In genomic region chr20:59731371-59731770, GRCh38 we compare ENCODE assay signal across 18 cellular contexts.
DNase-seq lines count a peak whose midpoint lies in the region; ATAC-seq and TF ChIP-seq lines count a peak whose summit lies in the region.
"Had no signal": no experiment of that assay in that cellular context is flagged by ENCODE, and none has a peak within 500 bp of the region (broad histone marks: within the 10 kb centered on the region; RNA-seq: fewer than 3 reads in every experiment).

No MANE protein-coding gene starts in this region.

- H3K36me3 ChIP-seq in osteoblast (ENCODE audit: insufficient read depth, low read length): no peaks in the 10 kb centered on the region

- peaks cover 6% of the 10 kb centered on the region for H3K4me1 Mint-ChIP-seq in nephron
- H3K4me1 Mint-ChIP-seq: B cell, GM23338 had no signal

- TF ChIP-seq CTCF in nephron (IDR thresholded peaks at IDR 0.05; ENCODE audit: unreplicated experiment in 3 of 3): no peak
- no peak for TF ChIP-seq CTCF in osteoblast (IDR thresholded peaks at IDR 0.05; ENCODE audit: extremely low read depth, low read depth, low read length)

- H3K36me3 Mint-ChIP-seq in nephron (ENCODE audit: low read depth): no peaks in the 10 kb centered on the region
- H3K36me3 Mint-ChIP-seq: CD8-positive, alpha-beta T cell had no signal

- in situ Hi-C loops in G401 (cut with HindIII; ENCODE audit: low sequenced_read_pairs): no loop called here

- no peak for ATAC-seq in HG03565 (IDR thresholded peaks at IDR 0.05; ENCODE audit: unreplicated experiment)
- ATAC-seq: CD8-positive, alpha-beta T cell; GM23338 had no signal

- H2AFZ ChIP-seq in osteoblast (ENCODE audit: low read length): no peak overlapping the region
- H2AFZ ChIP-seq: GM23338 had no signal

- peak overlapping the region in 2 of 3 experiments; percentile 52 to 58 for H3K27ac Mint-ChIP-seq in nephron
- H3K27ac Mint-ChIP-seq: B cell; CD8-positive, alpha-beta T cell; GM23338 had no signal

- H3K9me3 Mint-ChIP-seq in nephron: peaks cover 2% of the 10 kb centered on the region
- H3K9me3 Mint-ChIP-seq: CD8-positive, alpha-beta T cell; GM23338 had no signal

- DNase-seq in G401 (ENCODE audit: low spot score): peak; percentile 84
- DNase-seq in RPMI7951 (ENCODE audit: low read depth): peak; percentile 10
- peak; percentile 69 for DNase-seq in cerebellum (ENCODE audit: low spot score)
- no peak for DNase-seq in NCI-H1048 (lab: John Stamatoyannopoulos, UW)
- DNase-seq in osteoblast (ENCODE audit: insufficient read length, low spot score, missing footprints): no peak
- DNase-seq: 8988T; Calu3; CD8-positive, alpha-beta T cell; DMS53; DND-41; EL; HCEC 1CT; IMR-90 had no signal

- H3K27ac ChIP-seq in osteoblast (ENCODE audit: low read depth, low read length): no peak overlapping the region

- no peaks in the 10 kb centered on the region for H3K4me1 ChIP-seq in osteoblast (ENCODE audit: insufficient read depth, low read length)

- H3K9me3 ChIP-seq in osteoblast (ENCODE audit: low read depth, low read length): no peaks in the 10 kb centered on the region
- H3K9me3 ChIP-seq: BLaER1 treated with 17β-estradiol and CSF1 and Interleukin-3, amounts not matched to agents 10 nM and 100 nM had no signal

- H4K20me1 ChIP-seq in osteoblast (ENCODE audit: insufficient read depth, low read length): no peaks in the 10 kb centered on the region

- H3K27me3 ChIP-seq in osteoblast (ENCODE audit: insufficient read depth, low read length): no peaks in the 10 kb centered on the region

- no peak overlapping the region for H3K4me2 ChIP-seq in osteoblast (ENCODE audit: insufficient read depth, low read length)
- H3K4me2 ChIP-seq: GM23338 had no signal

- H3K4me3 Mint-ChIP-seq in nephron: no peak overlapping the region
- H3K4me3 Mint-ChIP-seq: B cell; CD8-positive, alpha-beta T cell; GM23338 had no signal

- peaks cover 24% of the 10 kb centered on the region for H3K27me3 Mint-ChIP-seq in nephron (ENCODE audit: low read depth)

- H3K79me2 ChIP-seq in osteoblast (ENCODE audit: insufficient read depth, low read length): no peaks in the 10 kb centered on the region

- no peak overlapping the region for H3K4me3 ChIP-seq in osteoblast (ENCODE audit: insufficient read depth, low read length)
- H3K4me3 ChIP-seq: BLaER1 treated with 17β-estradiol and CSF1 and Interleukin-3, amounts not matched to agents 10 nM and 100 nM; GM23338 had no signal

Comparison
In these comparisons a context has a peak if more than half of its experiments do, and no peak if none do; other contexts are left out.
1. DNase-seq: peak in G401 (single experiment), RPMI7951 (single experiment) and cerebellum (single experiment); none in NCI-H1048 (single experiment) and osteoblast (single experiment).